ENCODE assay signal across 33 cellular contexts in the genomic region with DNA sequence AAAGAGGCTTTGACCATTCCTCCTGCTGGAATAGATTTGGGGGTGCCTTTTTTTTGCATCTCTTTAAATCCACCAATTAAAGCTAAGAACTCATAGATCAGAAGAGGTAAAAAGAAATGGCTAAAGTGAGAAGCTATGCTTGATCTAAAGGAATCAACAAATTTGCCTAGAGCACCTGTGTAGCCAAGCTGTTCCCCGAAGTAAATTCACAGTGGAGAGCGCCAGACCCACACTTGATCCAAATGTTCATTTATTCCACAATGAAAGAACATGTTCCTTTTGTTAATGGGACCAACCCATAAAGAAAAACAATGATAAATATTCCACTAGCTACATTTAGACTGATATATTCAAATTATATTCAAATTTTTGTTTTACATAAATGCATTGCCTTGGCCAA.
"Had no signal": no experiment of that assay in that cellular context is flagged by ENCODE, and none has a peak within 500 bp of the region (broad histone marks: within the 10 kb centered on the region; RNA-seq: fewer than 3 reads in every experiment).

No MANE protein-coding gene starts in this region.

- H3K4me1 ChIP-seq: ascending aorta had no signal

- H3K4me3 ChIP-seq: ascending aorta, cardiac muscle cell, coronary artery had no signal

- H3K27ac ChIP-seq: ascending aorta, cardiac muscle cell, coronary artery, VCaP had no signal

- DNase-seq: activated B cell treated with CpG ODN at 0.5 μM for 24 hours; activated CD4-positive, alpha-beta memory T cell treated with anti-CD3 and anti-CD28 coated beads for 36 hours; activated CD4-positive, alpha-beta T cell treated with anti-CD3 and anti-CD28 coated beads for 4 hours; activated CD4-positive, alpha-beta T cell treated with anti-CD3 and anti-CD28 coated beads, Interleukin-2, amount 10 ng/mL, durations not matched to agents 24 days and 14 days; activated CD4-positive, alpha-beta T cell treated with anti-CD3 and anti-CD28 coated beads, Interleukin-2, amount 50 U/mL, for 1 hour; activated CD4-positive, alpha-beta T cell treated with anti-CD3 and anti-CD28 coated beads, Interleukin-2, amount 50 U/mL, for 4 hours; activated CD4-positive, CD25-positive, alpha-beta regulatory T cell treated with anti-CD3 and anti-CD28 coated beads, Interleukin-2, amount 50 U/mL, for 72 hours; activated CD8-positive, alpha-beta memory T cell treated with anti-CD3 and anti-CD28 coated beads, Interleukin-2, amount 50 U/mL, for 4 hours; activated CD8-positive, alpha-beta T cell treated with anti-CD3 and anti-CD28 coated beads for 36 hours; activated effector memory CD4-positive, alpha-beta T cell treated with anti-CD3 and anti-CD28 coated beads, Interleukin-2, amount 50 U/mL, for 16 hours; activated gamma-delta T cell treated with Interleukin-2 at 50 U/mL for 16 hours; activated naive CD4-positive, alpha-beta T cell treated with anti-CD3 and anti-CD28 coated beads for 36 hours; activated naive CD4-positive, alpha-beta T cell treated with anti-CD3 and anti-CD28 coated beads, Interleukin-2, amount 50 U/mL, for 16 hours; activated naive CD8-positive, alpha-beta T cell treated with anti-CD3 and anti-CD28 coated beads, Interleukin-2, amount 10 ng/mL, durations not matched to agents 7 days and 5 days; activated naive CD8-positive, alpha-beta T cell treated with anti-CD3 and anti-CD28 coated beads, Interleukin-2, amount 50 U/mL, for 24 hours; activated T-cell treated with anti-CD3 and anti-CD28 coated beads for 4 hours; activated T-cell treated with anti-CD3 and anti-CD28 coated beads, Interleukin-2, amount 50 U/mL, for 1 hour; activated T-cell treated with anti-CD3 and anti-CD28 coated beads, Interleukin-2, amount 50 U/mL, for 4 hours; activated T-cell treated with anti-CD3 and anti-CD28 coated beads, Interleukin-2, amount 50 U/mL, for 72 hours; amygdala; anterior cingulate cortex; T-helper 2 cell; T-helper 9 cell had no signal

- H3K27me3 ChIP-seq: ascending aorta, cardiac muscle cell had no signal

- H3K4me3 Mint-ChIP-seq: activated B cell treated with CpG ODN at 0.5 μM for 24 hours; activated CD4-positive, alpha-beta memory T cell treated with anti-CD3 and anti-CD28 coated beads for 36 hours; activated CD4-positive, alpha-beta T cell treated with anti-CD3 and anti-CD28 coated beads, Interleukin-2, amount 10 ng/mL, durations not matched to agents 24 days and 14 days; activated CD8-positive, alpha-beta T cell treated with anti-CD3 and anti-CD28 coated beads for 36 hours; activated naive CD4-positive, alpha-beta T cell treated with anti-CD3 and anti-CD28 coated beads for 36 hours; activated naive CD8-positive, alpha-beta T cell; activated naive CD8-positive, alpha-beta T cell treated with anti-CD3 and anti-CD28 coated beads, Interleukin-2, amount 10 ng/mL, durations not matched to agents 7 days and 5 days; activated naive CD8-positive, alpha-beta T cell treated with anti-CD3 and anti-CD28 coated beads, Interleukin-2, amount 50 U/mL, for 24 hours; activated T-cell treated with anti-CD3 and anti-CD28 coated beads, Interleukin-2, amount 50 U/mL, for 4 hours; activated T-cell treated with anti-CD3 and anti-CD28 coated beads, Interleukin-2, amount 50 U/mL, for 72 hours; activated T-helper 1 cell treated with anti-CD3 and anti-CD28 coated beads, Interleukin-12 subunit alpha, Interleukin-12 subunit beta, Interleukin-2, Interleukin-4 antibody, amounts not matched to agents 30 ng/mL and 10 ng/mL and 1 ng/mL, durations not matched to agents 14 hours and 24 hours and 36 hours; activated T-helper 17 cell treated with anti-CD3 and anti-CD28 coated beads, Interleukin-2, amount 50 U/mL, for 72 hours; brain; central memory CD8-positive, alpha-beta T cell; T-helper 2 cell treated with Interferon-gamma antibody and Interleukin-4, amounts not matched to agents 5 μg/mL and 100 μg/mL, for 36 hours had no signal

- H3K9me3 ChIP-seq: ascending aorta had no signal

- H3K27ac Mint-ChIP-seq: activated B cell treated with CpG ODN at 0.5 μM for 24 hours; activated CD4-positive, alpha-beta memory T cell treated with anti-CD3 and anti-CD28 coated beads for 36 hours; activated CD4-positive, alpha-beta T cell treated with anti-CD3 and anti-CD28 coated beads, Interleukin-2, amount 10 ng/mL, durations not matched to agents 24 days and 14 days; activated CD8-positive, alpha-beta T cell treated with anti-CD3 and anti-CD28 coated beads for 36 hours; activated naive CD4-positive, alpha-beta T cell treated with anti-CD3 and anti-CD28 coated beads for 36 hours; activated naive CD8-positive, alpha-beta T cell; activated naive CD8-positive, alpha-beta T cell treated with anti-CD3 and anti-CD28 coated beads, Interleukin-2, amount 10 ng/mL, durations not matched to agents 7 days and 5 days; activated naive CD8-positive, alpha-beta T cell treated with anti-CD3 and anti-CD28 coated beads, Interleukin-2, amount 50 U/mL, for 24 hours; activated T-cell treated with anti-CD3 and anti-CD28 coated beads, Interleukin-2, amount 50 U/mL, for 72 hours; activated T-helper 1 cell treated with anti-CD3 and anti-CD28 coated beads, Interleukin-12 subunit alpha, Interleukin-12 subunit beta, Interleukin-2, Interleukin-4 antibody, amounts not matched to agents 30 ng/mL and 10 ng/mL and 1 ng/mL, durations not matched to agents 14 hours and 24 hours and 36 hours; activated T-helper 17 cell treated with anti-CD3 and anti-CD28 coated beads, Interleukin-2, amount 50 U/mL, for 72 hours; T-helper 2 cell treated with Interferon-gamma antibody and Interleukin-4, amounts not matched to agents 5 μg/mL and 100 μg/mL, for 36 hours had no signal

- ATAC-seq: activated CD8-positive, alpha-beta T cell treated with anti-CD3 and anti-CD28 coated beads for 36 hours; activated naive CD8-positive, alpha-beta T cell treated with anti-CD3 and anti-CD28 coated beads, Interleukin-2, amount 50 U/mL, for 24 hours; activated T-cell treated with anti-CD3 and anti-CD28 coated beads, Interleukin-2, amount 50 U/mL, for 4 hours; activated T-cell treated with anti-CD3 and anti-CD28 coated beads, Interleukin-2, amount 50 U/mL, for 72 hours; activated T-helper 17 cell treated with anti-CD3 and anti-CD28 coated beads, Interleukin-2, amount 50 U/mL, for 72 hours had no signal

- H3K9me3 Mint-ChIP-seq: activated B cell treated with CpG ODN at 0.5 μM for 24 hours; activated CD4-positive, alpha-beta memory T cell treated with anti-CD3 and anti-CD28 coated beads for 36 hours; activated CD4-positive, alpha-beta T cell treated with anti-CD3 and anti-CD28 coated beads, Interleukin-2, amount 10 ng/mL, durations not matched to agents 24 days and 14 days; activated CD8-positive, alpha-beta T cell treated with anti-CD3 and anti-CD28 coated beads for 36 hours; activated naive CD4-positive, alpha-beta T cell treated with anti-CD3 and anti-CD28 coated beads for 36 hours; activated naive CD8-positive, alpha-beta T cell treated with anti-CD3 and anti-CD28 coated beads, Interleukin-2, amount 10 ng/mL, durations not matched to agents 7 days and 5 days; activated naive CD8-positive, alpha-beta T cell treated with anti-CD3 and anti-CD28 coated beads, Interleukin-2, amount 50 U/mL, for 24 hours; activated T-cell treated with anti-CD3 and anti-CD28 coated beads, Interleukin-2, amount 50 U/mL, for 4 hours; activated T-cell treated with anti-CD3 and anti-CD28 coated beads, Interleukin-2, amount 50 U/mL, for 72 hours; activated T-helper 1 cell treated with anti-CD3 and anti-CD28 coated beads, Interleukin-12 subunit alpha, Interleukin-12 subunit beta, Interleukin-2, Interleukin-4 antibody, amounts not matched to agents 30 ng/mL and 10 ng/mL and 1 ng/mL, durations not matched to agents 14 hours and 24 hours and 36 hours; activated T-helper 17 cell treated with anti-CD3 and anti-CD28 coated beads, Interleukin-2, amount 50 U/mL, for 72 hours; brain; central memory CD8-positive, alpha-beta T cell; T-helper 2 cell treated with Interferon-gamma antibody and Interleukin-4, amounts not matched to agents 5 μg/mL and 100 μg/mL, for 36 hours had no signal

- H3K4me1 Mint-ChIP-seq: activated B cell treated with CpG ODN at 0.5 μM for 24 hours; activated CD4-positive, alpha-beta T cell treated with anti-CD3 and anti-CD28 coated beads, Interleukin-2, amount 10 ng/mL, durations not matched to agents 24 days and 14 days; activated naive CD8-positive, alpha-beta T cell treated with anti-CD3 and anti-CD28 coated beads, Interleukin-2, amount 10 ng/mL, durations not matched to agents 7 days and 5 days; activated naive CD8-positive, alpha-beta T cell treated with anti-CD3 and anti-CD28 coated beads, Interleukin-2, amount 50 U/mL, for 24 hours; activated T-helper 17 cell treated with anti-CD3 and anti-CD28 coated beads, Interleukin-2, amount 50 U/mL, for 72 hours; central memory CD8-positive, alpha-beta T cell had no signal

- H3K27me3 Mint-ChIP-seq: activated B cell treated with CpG ODN at 0.5 μM for 24 hours; activated CD4-positive, alpha-beta memory T cell treated with anti-CD3 and anti-CD28 coated beads for 36 hours; activated CD4-positive, alpha-beta T cell treated with anti-CD3 and anti-CD28 coated beads, Interleukin-2, amount 10 ng/mL, durations not matched to agents 24 days and 14 days; activated CD8-positive, alpha-beta T cell treated with anti-CD3 and anti-CD28 coated beads for 36 hours; activated naive CD8-positive, alpha-beta T cell; activated naive CD8-positive, alpha-beta T cell treated with anti-CD3 and anti-CD28 coated beads, Interleukin-2, amount 10 ng/mL, durations not matched to agents 7 days and 5 days; activated naive CD8-positive, alpha-beta T cell treated with anti-CD3 and anti-CD28 coated beads, Interleukin-2, amount 50 U/mL, for 24 hours; activated T-helper 17 cell treated with anti-CD3 and anti-CD28 coated beads, Interleukin-2, amount 50 U/mL, for 72 hours; brain; central memory CD8-positive, alpha-beta T cell had no signal
